Comparison of ENCODE assay signal across 21 cellular contexts in the genomic region with DNA sequence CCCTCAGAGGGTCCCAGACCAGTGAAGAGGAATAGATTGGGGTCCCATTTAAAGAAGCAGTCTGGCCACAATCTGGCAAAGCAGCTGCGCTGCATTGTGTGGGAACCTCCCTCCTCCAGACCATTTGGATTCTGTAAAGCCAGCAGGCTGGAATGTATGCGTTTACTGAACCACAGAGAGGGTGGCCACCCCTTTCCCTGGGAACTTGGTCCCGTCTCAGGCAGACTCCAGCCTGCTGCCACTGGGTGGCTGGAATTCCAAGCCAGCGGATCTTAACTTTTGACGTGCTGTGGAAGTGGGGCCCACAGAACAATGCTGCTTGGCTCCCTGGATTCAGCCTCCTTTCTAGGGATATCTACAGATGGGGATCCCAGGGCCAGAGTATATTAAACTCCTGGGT.
"Had no signal": no experiment of that assay in that cellular context is flagged by ENCODE, and none has a peak within 500 bp of the region (broad histone marks: within the 10 kb centered on the region; RNA-seq: fewer than 3 reads in every experiment).

No MANE protein-coding gene starts in this region.

- ATAC-seq: activated CD8-positive, alpha-beta memory T cell treated with anti-CD3 and anti-CD28 coated beads, Interleukin-2, amount 10 ng/mL, durations not matched to agents 7 days and 5 days; activated T-cell treated with anti-CD3 and anti-CD28 coated beads, Interleukin-2, amount 50 U/mL, for 4 hours; activated T-helper 17 cell treated with anti-CD3 and anti-CD28 coated beads, Interleukin-2, amount 50 U/mL, for 72 hours; PC-3 had no signal

- H3K36me3 ChIP-seq: adrenal gland, MG63 had no signal

- H3K9me3 ChIP-seq: adrenal gland, MG63 had no signal

- H3K27me3 ChIP-seq: adrenal gland, MG63 had no signal

- H3K36me3 Mint-ChIP-seq: activated CD8-positive, alpha-beta memory T cell treated with anti-CD3 and anti-CD28 coated beads, Interleukin-2, amount 10 ng/mL, durations not matched to agents 7 days and 5 days; activated naive CD8-positive, alpha-beta T cell treated with anti-CD3 and anti-CD28 coated beads, Interleukin-2, amount 10 ng/mL, durations not matched to agents 7 days and 5 days had no signal

- H3K27me3 Mint-ChIP-seq: activated CD4-positive, alpha-beta T cell treated with anti-CD3 and anti-CD28 coated beads, Interleukin-2, amount 10 ng/mL, durations not matched to agents 24 days and 14 days; activated CD8-positive, alpha-beta memory T cell treated with anti-CD3 and anti-CD28 coated beads, Interleukin-2, amount 10 ng/mL, durations not matched to agents 7 days and 5 days; activated naive CD8-positive, alpha-beta T cell treated with anti-CD3 and anti-CD28 coated beads, Interleukin-2, amount 10 ng/mL, durations not matched to agents 7 days and 5 days; activated T-helper 17 cell treated with anti-CD3 and anti-CD28 coated beads, Interleukin-2, amount 50 U/mL, for 72 hours had no signal

- H3K4me3 ChIP-seq: adrenal gland, MG63 had no signal

- H3K4me1 Mint-ChIP-seq: activated CD4-positive, alpha-beta T cell treated with anti-CD3 and anti-CD28 coated beads, Interleukin-2, amount 10 ng/mL, durations not matched to agents 24 days and 14 days; activated CD8-positive, alpha-beta memory T cell treated with anti-CD3 and anti-CD28 coated beads, Interleukin-2, amount 10 ng/mL, durations not matched to agents 7 days and 5 days; activated naive CD8-positive, alpha-beta T cell treated with anti-CD3 and anti-CD28 coated beads, Interleukin-2, amount 10 ng/mL, durations not matched to agents 7 days and 5 days; activated T-helper 17 cell treated with anti-CD3 and anti-CD28 coated beads, Interleukin-2, amount 50 U/mL, for 72 hours had no signal

- H3K27ac ChIP-seq: adrenal gland had no signal

- H3K9me3 Mint-ChIP-seq: activated CD4-positive, alpha-beta T cell treated with anti-CD3 and anti-CD28 coated beads, Interleukin-2, amount 10 ng/mL, durations not matched to agents 24 days and 14 days had no signal

- H3K4me3 Mint-ChIP-seq: activated CD4-positive, alpha-beta T cell treated with anti-CD3 and anti-CD28 coated beads, Interleukin-2, amount 10 ng/mL, durations not matched to agents 24 days and 14 days; activated CD8-positive, alpha-beta memory T cell treated with anti-CD3 and anti-CD28 coated beads, Interleukin-2, amount 10 ng/mL, durations not matched to agents 7 days and 5 days; activated naive CD8-positive, alpha-beta T cell treated with anti-CD3 and anti-CD28 coated beads, Interleukin-2, amount 10 ng/mL, durations not matched to agents 7 days and 5 days; activated T-cell treated with anti-CD3 and anti-CD28 coated beads, Interleukin-2, amount 50 U/mL, for 4 hours; activated T-helper 17 cell treated with anti-CD3 and anti-CD28 coated beads, Interleukin-2, amount 50 U/mL, for 72 hours; T-helper 1 cell treated with Interleukin-12 subunit alpha and Interleukin-12 subunit beta and Interleukin-4 antibody, amounts not matched to agents 30 μg/mL and 1 μg/mL, for 36 hours had no signal

- H3K4me1 ChIP-seq: adrenal gland had no signal

- DNase-seq: activated CD4-positive, alpha-beta T cell treated with anti-CD3 and anti-CD28 coated beads, Interleukin-2, amount 10 ng/mL, durations not matched to agents 24 days and 14 days; activated CD4-positive, alpha-beta T cell treated with anti-CD3 and anti-CD28 coated beads, Interleukin-2, amount 50 U/mL, for 48 hours; activated CD4-positive, CD25-positive, alpha-beta regulatory T cell treated with anti-CD3 and anti-CD28 coated beads, Interleukin-2, amount 50 U/mL, for 72 hours; activated CD8-positive, alpha-beta memory T cell treated with anti-CD3 and anti-CD28 coated beads, Interleukin-2, amount 10 ng/mL, durations not matched to agents 7 days and 5 days; activated gamma-delta T cell treated with Interleukin-2 at 50 U/mL for 16 hours; activated naive CD4-positive, alpha-beta T cell treated with anti-CD3 and anti-CD28 coated beads, Interleukin-2, amount 50 U/mL, for 16 hours; activated naive CD8-positive, alpha-beta T cell treated with anti-CD3 and anti-CD28 coated beads, Interleukin-2, amount 10 ng/mL, durations not matched to agents 7 days and 5 days; activated T-cell treated with anti-CD3 and anti-CD28 coated beads, Interleukin-2, amount 50 U/mL, for 4 hours; adrenal gland; anterior cingulate cortex; cerebellar nuclear complex; MG63; NCI-H1105; NCI-H1436; NCI-H1694 treated with DMSO at 0.1 percent for 48 hours; NCI-H2029 treated with DMSO at 0.1 percent for 48 hours; NCI-H510A treated with DMSO at 0.1 percent for 48 hours; PC-3; SHP77 treated with DMSO at 0.1 percent for 48 hours had no signal

- H3K27ac Mint-ChIP-seq: activated CD4-positive, alpha-beta T cell treated with anti-CD3 and anti-CD28 coated beads, Interleukin-2, amount 10 ng/mL, durations not matched to agents 24 days and 14 days; activated CD8-positive, alpha-beta memory T cell treated with anti-CD3 and anti-CD28 coated beads, Interleukin-2, amount 10 ng/mL, durations not matched to agents 7 days and 5 days; activated naive CD8-positive, alpha-beta T cell treated with anti-CD3 and anti-CD28 coated beads, Interleukin-2, amount 10 ng/mL, durations not matched to agents 7 days and 5 days; activated T-helper 17 cell treated with anti-CD3 and anti-CD28 coated beads, Interleukin-2, amount 50 U/mL, for 72 hours; T-helper 1 cell treated with Interleukin-12 subunit alpha and Interleukin-12 subunit beta and Interleukin-4 antibody, amounts not matched to agents 30 μg/mL and 1 μg/mL, for 36 hours had no signal
